ENCODE assay signal across 19 cellular contexts in genomic region chr12:122014781-122015180, GRCh38. TPM values are rescaled to one million over a fixed set of nuclear protein-coding genes. Genes with fewer than 3 reads are reported as not detected.
A peak's percentile ranks its signal among the peaks of the same experiment; 100 is the strongest.
DNase-seq lines count a peak whose midpoint lies in the region; ATAC-seq, FAIRE-seq and TF ChIP-seq lines count a peak whose summit lies in the region.
"Had no signal": no experiment of that assay in that cellular context is flagged by ENCODE, and none has a peak within 500 bp of the region (broad histone marks: within the 10 kb centered on the region; RNA-seq: fewer than 3 reads in every experiment).

No MANE protein-coding gene starts in this region.

- no peaks in the 10 kb centered on the region for H3K9me2 ChIP-seq in OCI-LY1 (ENCODE audit: low read depth, low read length)

- H2AFZ ChIP-seq in OCI-LY1 (ENCODE audit: low read length) (no peak overlapping the region), HepG2 (ENCODE audit: low read length) (no peak overlapping the region)
- H2AFZ ChIP-seq: GM23338 had no signal

- H3K36me3 ChIP-seq in KOPT-K1 (ENCODE audit: insufficient read depth, low read length) (no peaks in the 10 kb centered on the region), OCI-LY1 (ENCODE audit: insufficient read depth, low read length) (peaks cover 27% of the 10 kb centered on the region), HepG2 (replicated peaks in 1 of 2; ENCODE audit: control insufficient read depth in 1 of 2, insufficient read depth in 2 of 2, low read length in 2 of 2) (no peaks in the 10 kb centered on the region), gastrocnemius medialis (no peaks in the 10 kb centered on the region)

- H3K27ac ChIP-seq in A549, result no peak overlapping the region
- H3K27ac ChIP-seq in KOPT-K1 (ENCODE audit: low read depth, low read length, poor library complexity, severe bottlenecking), result peak overlapping the region; percentile 38
- H3K27ac ChIP-seq in OCI-LY1 (ENCODE audit: low read depth, low read length, poor library complexity, severe bottlenecking), result peak overlapping the region; percentile 91
- no peak overlapping the region for H3K27ac ChIP-seq in HepG2 (ENCODE audit: extremely low read length, insufficient read depth, low read length)
- H3K27ac ChIP-seq in gastrocnemius medialis, result no peak overlapping the region
- H3K27ac ChIP-seq: 22Rv1 had no signal

- no peak for DNase-seq in A549 (ENCODE audit: low read depth in 1 of 2, low spot score in 1 of 2)
- DNase-seq in HepG2 (ENCODE audit: low spot score), result no peak
- no peak for DNase-seq in gastrocnemius medialis
- no peak for DNase-seq in activated naive CD4-positive, alpha-beta T cell treated with Interleukin-2 at 50 U/mL for 16 hours
- DNase-seq in NCI-H774 (lab: John Stamatoyannopoulos, UW), result no peak
- DNase-seq: AML-193; C1 segment of cervical spinal cord; Calu3; CD4-positive, alpha-beta T cell; DMS79; EL; H7; IMR-90 had no signal

- CTCF ChIA-PET in A549 (lab: Yijun Ruan, JAX), result interaction anchor here (1.4 kb wide), 2 partner anchors 109 kb away, joined by 3 to 4 read pairs; no protein-coding TSS in a partner anchor
- CTCF ChIA-PET in HepG2 (lab: Yijun Ruan, JAX; ENCODE audit: low intra/inter-chr PET ratio, low total read pairs), result no interaction called here

- POLR2A ChIA-PET in A549 (lab: Yijun Ruan, JAX), result no interaction called here
- POLR2A ChIA-PET in HepG2 (lab: Yijun Ruan, JAX), result no interaction called here

- H3K4me2 ChIP-seq in A549, result no peak overlapping the region
- H3K4me2 ChIP-seq in OCI-LY1 (ENCODE audit: low read length), result peak overlapping the region; percentile 54
- H3K4me2 ChIP-seq in HepG2 (ENCODE audit: low read depth, low read length), result no peak overlapping the region
- H3K4me2 ChIP-seq: GM23338 had no signal

- BruUV-seq in HepG2 (replicated peaks; lab: Mats Ljungman, UMichigan), result no TSS peak

- H3F3A ChIP-seq in OCI-LY1 (ENCODE audit: insufficient read depth, low read length), result peaks cover 4% of the 10 kb centered on the region; the same call in 1 of the 2 replicates

- H3K79me2 ChIP-seq in OCI-LY1 (ENCODE audit: insufficient read depth, low read length) (peaks cover 1% of the 10 kb centered on the region; the same call in 1 of the 2 replicates), HepG2 (ENCODE audit: insufficient read depth, low read length) (no peaks in the 10 kb centered on the region)

- ATAC-seq in A549 (peak; percentile 30 to 34; a peak in 2 of 6 replicates), HepG2 (peak; percentile 61), gastrocnemius medialis (no peak)
- ATAC-seq: GM23338 had no signal

- H3K4me3 ChIP-seq in A549 (no peak overlapping the region), OCI-LY1 (ENCODE audit: low read depth, low read length, poor library complexity, severe bottlenecking) (peak overlapping the region; percentile 10), HepG2 (replicated peaks in 1 of 3; ENCODE audit: insufficient read depth in 1 of 3, low read depth in 2 of 3, low read length in 3 of 3) (no peak overlapping the region), gastrocnemius medialis (no peak overlapping the region)
- H3K4me3 ChIP-seq: GM23338 had no signal

- TF ChIP-seq CTCF in A549 (IDR thresholded peaks at IDR 0.05), result no peak
- TF ChIP-seq CTCF in OCI-LY1 (IDR thresholded peaks at IDR 0.05; ENCODE audit: low read length), result no peak
- TF ChIP-seq CTCF in HepG2 (CRISPR knock-in tag; IDR thresholded peaks at IDR 0.05), result no peak
- TF ChIP-seq CTCF in gastrocnemius medialis (IDR thresholded peaks at IDR 0.05 in 4 of 5, conservative IDR thresholded peaks at IDR 0.05 in 1 of 5), result no peak

- no peaks in the 10 kb centered on the region for H3K4me1 ChIP-seq in A549
- H3K4me1 ChIP-seq in OCI-LY1 (ENCODE audit: insufficient read depth, low read length, severe bottlenecking), result peaks cover 44% of the 10 kb centered on the region
- H3K4me1 ChIP-seq in HepG2 (ENCODE audit: insufficient read depth, low read length), result peaks cover 6% of the 10 kb centered on the region
- no peaks in the 10 kb centered on the region for H3K4me1 ChIP-seq in gastrocnemius medialis

- H3K27me3 ChIP-seq in OCI-LY1 (ENCODE audit: insufficient read depth, low read length) (no peaks in the 10 kb centered on the region), HepG2 (ENCODE audit: control insufficient read depth in 1 of 2, insufficient read depth in 2 of 2, low read length in 2 of 2) (peaks cover 0 to 20% of the 10 kb centered on the region in 2 experiments; a peak in 4 of 5 replicates), gastrocnemius medialis (no peaks in the 10 kb centered on the region)

- TF ChIP-seq EP300 in A549 (IDR thresholded peaks at IDR 0.05) (no peak), HepG2 (IDR thresholded peaks at IDR 0.05; ENCODE audit: low read depth in 2 of 2, low read length in 2 of 2) (no peak), HepG2 (CRISPR knock-in tag; IDR thresholded peaks at IDR 0.05; ENCODE audit: borderline replicate concordance) (no peak)

- TF ChIP-seq POLR2A in A549 (IDR thresholded peaks at IDR 0.05; ENCODE audit: low read length) (no peak), HepG2 (IDR thresholded peaks at IDR 0.05; ENCODE audit: insufficient read depth in 1 of 2, low read depth in 2 of 2, low read length in 2 of 2) (no peak), gastrocnemius medialis (IDR thresholded peaks at IDR 0.05) (no peak)

- peaks cover 11% of the 10 kb centered on the region; the same call in 1 of the 3 replicates for H3K9me3 ChIP-seq in A549
- peaks cover 4% of the 10 kb centered on the region for H3K9me3 ChIP-seq in KOPT-K1 (ENCODE audit: insufficient read depth, low read length, poor library complexity, severe bottlenecking)
- H3K9me3 ChIP-seq in OCI-LY1 (ENCODE audit: low read length), result peaks cover 12% of the 10 kb centered on the region
- H3K9me3 ChIP-seq in HepG2 (ENCODE audit: low read length), result no peaks in the 10 kb centered on the region
- no peaks in the 10 kb centered on the region for H3K9me3 ChIP-seq in gastrocnemius medialis

- FAIRE-seq in A549 (lab: Jason Lieb, UNC) (no peak), HepG2 (lab: Jason Lieb, UNC) (no peak)
- FAIRE-seq: G401.6, GM12892 had no signal

- intact Hi-C loops in HepG2 (cut with micrococcal nuclease; ENCODE audit: unreplicated experiment), result no loop called here
- intact Hi-C loops in gastrocnemius medialis (cut with DNase I; ENCODE audit: low total_unique reads), result no loop called here

- H4K20me1 ChIP-seq in OCI-LY1 (ENCODE audit: insufficient read depth, low read length) (no peaks in the 10 kb centered on the region), HepG2 (ENCODE audit: insufficient read depth, low read length) (no peaks in the 10 kb centered on the region)

- in situ Hi-C loops in HepG2 (cut with HindIII; ENCODE audit: extremely low pct_ligation_motif_present, low pct_unique_long_range_greater_than_20kb) (no loop called here), gastrocnemius medialis (cut with MboI; ENCODE audit: low sequenced_read_pairs in 4 of 4) (no loop called here)

- TF ChIP-seq RAD21 in A549 (conservative IDR thresholded peaks at IDR 0.05 in 1 of 2, IDR thresholded peaks at IDR 0.05 in 1 of 2) (no peak), HepG2 (CRISPR knock-in tag; IDR thresholded peaks at IDR 0.05) (no peak)

- 79% methylated on average over 5 of the region's 5 CpGs for WGBS in A549 (ENCODE audit: missing lambda C conversion rate)
- 17% methylated on average over 5 of the region's 5 CpGs for WGBS in HepG2 (ENCODE audit: low lambda C conversion rate)

- H3K9ac ChIP-seq in OCI-LY1 (ENCODE audit: low read length) (peak overlapping the region; percentile 46; the same call in 1 of the 2 replicates), HepG2 (ENCODE audit: insufficient read depth, low read depth, low read length) (no peak overlapping the region)

TF ChIP-seq in A549, 52 proteins besides CTCF, POLR2A, EP300 and RAD21 (continues in another document):
- no peak for TF ChIP-seq GATA3 (IDR thresholded peaks at IDR 0.05; ENCODE audit: borderline replicate concordance)
- TF ChIP-seq JUN (IDR thresholded peaks at IDR 0.05), result no peak
- no peak for TF ChIP-seq PHF8 (IDR thresholded peaks at IDR 0.05; ENCODE audit: borderline replicate concordance, low read depth)
- no peak for TF ChIP-seq HOXB13 (CRISPR knock-in tag; IDR thresholded peaks at IDR 0.05; ENCODE audit: low read depth)

TF ChIP-seq in HepG2, 621 proteins besides CTCF, POLR2A, EP300 and RAD21 (continues in another document):
- TF ChIP-seq CEBPB (IDR thresholded peaks at IDR 0.05; ENCODE audit: borderline replicate concordance, low read depth, low read length), result peak; percentile 65; the same call in 1 of the 2 replicates

RNA-seq across cellular contexts. Expression of gene BCL7A, which starts 6.9 kb away (rescaled TPM):
- polyA plus RNA-seq in A549 (2011; rRNA removed), result 9.4 and 9.8 TPM in 2 replicates
- 11.1 and 13.2 TPM in 2 replicates for polyA plus RNA-seq in A549 (2012; cell fraction: cytosol; rRNA removed)
- 13.0 and 15.7 TPM in 2 replicates for polyA plus RNA-seq in A549 (2012; cell fraction: nucleus; rRNA removed)
- polyA plus RNA-seq in A549 (2017; fragmentation: RNase III; extraction: RNeasy Plus Mini Kit Qiagen cat#74134 plus additional on column Dnase treatment), result 6.7 to 9.2 TPM (median 6.8 TPM) in 3 replicates
- polyA minus RNA-seq in A549 (2011; rRNA and poly(A)+ RNA removed), result 9.3 and 10.6 TPM in 2 replicates
- 6.2 and 6.3 TPM in 2 replicates for total RNA-seq in HepG2 (2016; rRNA removed; fragmentation: Illumina TruSeq; extraction: Trizol)
- total RNA-seq in HepG2 (2016; cell fraction: cytosol; rRNA removed; fragmentation: Illumina TruSeq; extraction: Trizol; ENCODE audit: low read depth), result 2.2 TPM in 2 replicates
- 6.1 and 6.8 TPM in 2 replicates for total RNA-seq in HepG2 (2016; cell fraction: insoluble cytoplasmic fraction; rRNA removed; fragmentation: Illumina TruSeq; extraction: Trizol)
- total RNA-seq in HepG2 (2016; cell fraction: membrane; rRNA removed; fragmentation: Illumina TruSeq; extraction: Trizol), result 3.4 and 3.6 TPM in 2 replicates
- 3.7 and 4.3 TPM in 2 replicates for total RNA-seq in HepG2 (2016; cell fraction: nucleus; rRNA removed; fragmentation: Illumina TruSeq; extraction: Trizol)
- 4.1 and 5.4 TPM in 2 replicates for polyA plus RNA-seq in HepG2 (2011; rRNA removed)
- 4.0 and 4.8 TPM in 2 replicates for polyA plus RNA-seq in HepG2 (2011; cell fraction: cytosol; rRNA removed)
- 6.8 and 7.1 TPM in 2 replicates for polyA plus RNA-seq in HepG2 (2011; cell fraction: nucleus; rRNA removed)
- 2.4 and 5.0 TPM in 2 replicates for polyA plus RNA-seq in HepG2 (2012)
- 0.48 and 0.57 TPM in 2 replicates for polyA plus RNA-seq in HepG2 (2016; cell fraction: cytosol; fragmentation: Illumina TruSeq; extraction: Trizol; ENCODE audit: low read depth)
- 5.6 and 7.4 TPM in 2 replicates for polyA plus RNA-seq in HepG2 (2016; cell fraction: insoluble cytoplasmic fraction; fragmentation: Illumina TruSeq; extraction: Trizol; ENCODE audit: low read depth)
- 1.6 and 1.7 TPM in 2 replicates for polyA plus RNA-seq in HepG2 (2016; cell fraction: membrane; fragmentation: Illumina TruSeq; extraction: Trizol; ENCODE audit: low read depth)
- polyA plus RNA-seq in HepG2 (2016; cell fraction: nucleus; fragmentation: Illumina TruSeq; extraction: Trizol; ENCODE audit: insufficient read depth, low read depth), result 7.0 and 8.7 TPM in 2 replicates
- polyA minus RNA-seq in HepG2 (2011; rRNA and poly(A)+ RNA removed; ENCODE audit: low replicate concordance), result 5.1 and 5.3 TPM in 2 replicates
- 2.1 and 3.2 TPM in 2 replicates for polyA minus RNA-seq in HepG2 (2011; cell fraction: cytosol; rRNA and poly(A)+ RNA removed)
- 3.6 TPM in 2 replicates for polyA minus RNA-seq in HepG2 (2011; cell fraction: nucleus; rRNA and poly(A)+ RNA removed)
- 10 to 100 TPM in 3 of 4 donors, 1 to 10 TPM in 1; 9.8 to 23.5 (median 13.7) TPM for total RNA-seq in gastrocnemius medialis

Comparison
In these comparisons a context has a peak if more than half of its experiments do, and no peak if none do; other contexts are left out.
1. ATAC-seq: peak in A549 (2 of 2) and HepG2 (single experiment); none in gastrocnemius medialis (0 of 2).
2. H3K27ac ChIP-seq: peak in KOPT-K1 (single experiment) and OCI-LY1 (single experiment); none in A549 (0 of 2), HepG2 (single experiment) and gastrocnemius medialis (0 of 4).
3. Of the 38 proteins assayed by ChIP-seq in both HepG2 and A549: peak only in HepG2: CEBPB; only in A549: none; in both: none; in neither: 37.